1 cellular context compared by ENCODE assay signal in genomic region chr1:226125097-226125630, GRCh38.
A peak's percentile ranks its signal among the peaks of the same experiment; 100 is the strongest.
TF ChIP-seq lines count a peak whose summit lies in the region.

No MANE protein-coding gene starts in this region.

TF ChIP-seq in K562, 482 proteins besides CTCF, POLR2A, EP300 and RAD21 (continued from another document):
- TF ChIP-seq ZC3H11A (IDR thresholded peaks at IDR 0.05; ENCODE audit: low read depth, low read length) (0 out of 2 replicates have a peak, but pooled peaks have one; percentile 41), ZBTB26 (CRISPR knock-in tag; IDR thresholded peaks at IDR 0.05) (no peak), AFF4 (CRISPR knock-in tag; IDR thresholded peaks at IDR 0.05) (no peak), TCF7 (IDR thresholded peaks at IDR 0.05; ENCODE audit: borderline replicate concordance) (0 out of 2 replicates have a peak, but pooled peaks have one; percentile 28), GTF2F1 (IDR thresholded peaks at IDR 0.05; ENCODE audit: low read depth, low read length) (no peak), TAF7 (tag; IDR thresholded peaks at IDR 0.05) (no peak), MLLT1 (IDR thresholded peaks at IDR 0.05) (0 out of 4 replicates have a peak, but pooled peaks of 1 of the 2 experiments have one; percentile 34), FIP1L1 (IDR thresholded peaks at IDR 0.05; ENCODE audit: low read depth, low read length, poor library complexity, severe bottlenecking) (no peak), ZKSCAN1 (IDR thresholded peaks at IDR 0.05; ENCODE audit: low read depth, low read length) (0 out of 2 replicates have a peak, but pooled peaks have one; percentile 35), ETV5 (CRISPR knock-in tag; IDR thresholded peaks at IDR 0.05; ENCODE audit: low read depth) (no peak), ETV1 (tag; conservative IDR thresholded peaks at IDR 0.05; ENCODE audit: low read depth) (peak; percentile 34; the same call in 1 of the 2 replicates)
TF ChIP-seq in K562: peak in this region for 42.
